Comparison of ENCODE assay signal across 8 cellular contexts in the genomic region with DNA sequence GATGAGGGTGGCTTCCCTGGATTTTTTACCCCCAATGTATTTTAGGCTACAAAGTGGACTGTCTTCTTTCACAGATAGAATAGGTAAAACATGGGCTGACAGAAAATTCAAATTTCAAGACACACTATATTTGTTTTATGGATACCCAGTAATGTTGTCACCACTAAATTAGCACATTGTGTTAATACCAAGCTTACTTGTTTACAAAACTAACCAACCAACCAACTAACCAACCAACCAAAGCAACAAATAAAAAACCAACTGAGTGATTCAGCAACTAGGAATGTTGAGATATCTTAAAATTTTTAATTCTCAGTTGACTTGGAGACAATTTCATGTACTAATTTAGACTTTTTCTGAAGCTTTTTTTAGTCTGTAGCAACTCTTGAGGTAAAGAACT.
"Had no signal": no experiment of that assay in that cellular context is flagged by ENCODE, and none has a peak within 500 bp of the region (broad histone marks: within the 10 kb centered on the region; RNA-seq: fewer than 3 reads in every experiment).

No MANE protein-coding gene starts in this region.

- DNase-seq: GM23248, GOT3, H7, HCEC 1CT, KG1 had no signal

- H3K27ac ChIP-seq: GM23248, HL-60 had no signal

- H2AFZ ChIP-seq: GM23248 had no signal

- ATAC-seq: HepG2, K562 had no signal

- H3K9ac ChIP-seq: GM23248 had no signal

- H3K4me3 ChIP-seq: GM23248, K562 had no signal
